In genomic region chr7:27166475-27167169, GRCh38 we compare ENCODE assay signal across 10 cellular contexts. TPM values are rescaled to one million over a fixed set of nuclear protein-coding genes. Genes with fewer than 3 reads are reported as not detected.
A peak's percentile ranks its signal among the peaks of the same experiment; 100 is the strongest.
DNase-seq lines count a peak whose midpoint lies in the region; ATAC-seq and TF ChIP-seq lines count a peak whose summit lies in the region.
"Had no signal": no experiment of that assay in that cellular context is flagged by ENCODE, and none has a peak within 500 bp of the region (broad histone marks: within the 10 kb centered on the region; RNA-seq: fewer than 3 reads in every experiment).

No MANE protein-coding gene starts in this region.

- peaks cover 19% of the 10 kb centered on the region for H3F3A ChIP-seq in GM23248 (ENCODE audit: insufficient read depth)

- peak overlapping the region; percentile 88 for H3K27ac Mint-ChIP-seq in central memory CD8-positive, alpha-beta T cell (ENCODE audit: low read depth)
- peak overlapping the region in 4 of 6 donors; percentile 64 to 98 (median 93) for H3K27ac Mint-ChIP-seq in naive B cell

- peak overlapping the region; percentile 98 for H3K9ac ChIP-seq in GM23248

- peak overlapping the region; percentile 44 for H2AFZ ChIP-seq in GM23248

- H3K4me3 ChIP-seq in AG04449 (ENCODE audit: low read depth, low read length) = peak overlapping the region; percentile 75
- H3K4me3 ChIP-seq in GM23248 = peak overlapping the region; percentile 83

- ATAC-seq in central memory CD8-positive, alpha-beta T cell (replicated peaks; ENCODE audit: extremely low read depth, poor library complexity, severe bottlenecking) = no peak
- no peak for ATAC-seq in naive B cell (ENCODE audit: low read depth in 2 of 2)

- POLR2A ChIA-PET in AG04449 (lab: Yijun Ruan, JAX) = interaction anchor here (0.6 to 2.4 kb wide), 4 partner anchors 9 to 574 kb away, joined by 3 to 13 read pairs (median 8); no protein-coding TSS in a partner anchor

- no peak for DNase-seq in AG04449 (ENCODE audit: low read depth, low spot score)
- DNase-seq in GM23248 = peak; percentile 66
- DNase-seq in central memory CD8-positive, alpha-beta T cell (ENCODE audit: low spot score in 2 of 2) = no peak
- no peak for DNase-seq in naive B cell
- no peak for DNase-seq in T1000 (lab: John Stamatoyannopoulos, UW)
- no peak for DNase-seq in superior temporal gyrus (ENCODE audit: extremely low spot score)
- DNase-seq in mucosa of gallbladder (ENCODE audit: low spot score) = no peak
- no peak for DNase-seq in NCI-H128 (lab: John Stamatoyannopoulos, UW; ENCODE audit: unreplicated experiment)
- DNase-seq: activated CD4-positive, alpha-beta T cell treated with anti-CD3 and anti-CD28 coated beads, Interleukin-2, amount 50 U/mL, for 4 hours had no signal

- H3K9me2 ChIP-seq in GM23248 (ENCODE audit: insufficient read depth) = no peaks in the 10 kb centered on the region

- no peak for TF ChIP-seq CTCF in AG04449 (IDR thresholded peaks at IDR 0.05; ENCODE audit: insufficient read depth, low read length, missing control alignments)

- CTCF ChIA-PET in AG04449 (lab: Yijun Ruan, JAX) = interaction anchor here (0.6 to 6.8 kb wide), 8 partner anchors 9 to 1311 kb away, joined by 3 to 117 read pairs (median 3); partner anchors contain the start of genes HOXA10 and HOXA7

- H3K27me3 Mint-ChIP-seq in central memory CD8-positive, alpha-beta T cell = peaks cover 93% of the 10 kb centered on the region
- H3K27me3 Mint-ChIP-seq in naive B cell = peaks cover 31 to 76% (median 55%) of the 10 kb centered on the region in 3 donors

- no peaks in the 10 kb centered on the region for H3K27me3 ChIP-seq in GM23248 (replicated peaks; ENCODE audit: insufficient read depth)

- peaks cover 7% of the 10 kb centered on the region for H3K4me1 ChIP-seq in GM23248 (ENCODE audit: insufficient read depth)

- H3K36me3 ChIP-seq in GM23248 (ENCODE audit: low read depth) = peaks cover 14% of the 10 kb centered on the region; the same call in 1 of the 2 replicates

- H4K20me1 ChIP-seq in GM23248 (ENCODE audit: insufficient read depth) = no peaks in the 10 kb centered on the region

- peaks cover 38% of the 10 kb centered on the region for H3K36me3 Mint-ChIP-seq in central memory CD8-positive, alpha-beta T cell (ENCODE audit: insufficient read depth)
- H3K36me3 Mint-ChIP-seq in naive B cell = peaks cover 4 to 15% of the 10 kb centered on the region in 2 donors

- H3K27ac ChIP-seq in GM23248 = peak overlapping the region; percentile 99

- WGBS in GM23248 (ENCODE audit: low coverage in 1 of 2, low lambda C conversion rate in 2 of 2, missing lambda C conversion rate in 2 of 2), 2 experiments = 1% methylated on average over 38 to 41 of the region's 41 CpGs

- peaks cover 100% of the 10 kb centered on the region for H3K79me2 ChIP-seq in GM23248 (ENCODE audit: insufficient read depth)

- in situ Hi-C loops in GM23248 (cut with MboI) = loop anchor here (10.0 kb wide), 1 partner anchor 972 kb away; no protein-coding TSS in a partner anchor

- H3K4me1 Mint-ChIP-seq in central memory CD8-positive, alpha-beta T cell = peaks cover 26% of the 10 kb centered on the region
- H3K4me1 Mint-ChIP-seq in naive B cell = peaks cover 20 to 22% (median 21%) of the 10 kb centered on the region in 3 donors

- H3K9me3 Mint-ChIP-seq in central memory CD8-positive, alpha-beta T cell = no peaks in the 10 kb centered on the region
- peaks cover 0 to 28% (median 5%) of the 10 kb centered on the region in 7 donors for H3K9me3 Mint-ChIP-seq in naive B cell

- H3K9me3 ChIP-seq in GM23248 (ENCODE audit: low read depth) = no peaks in the 10 kb centered on the region

- H3K4me3 Mint-ChIP-seq in central memory CD8-positive, alpha-beta T cell = peak overlapping the region; percentile 67
- peak overlapping the region in 6 of 8 donors; percentile 16 to 87 (median 60) for H3K4me3 Mint-ChIP-seq in naive B cell

- peak overlapping the region; percentile 100 for H3K4me2 ChIP-seq in GM23248 (ENCODE audit: unreplicated experiment)

RNA-seq across cellular contexts. Expression of gene HOXA9, which starts 1.3 kb away (rescaled TPM):
- total RNA-seq in GM23248 (2014; rRNA removed; shearing (Covaris generic)) = 32.1 and 43.7 TPM in 2 replicates
- 26.9 and 28.3 TPM in 2 replicates for polyA plus RNA-seq in GM23248 (2016; fragmentation: Nextera tagmentation; extraction: Ambion mirVana)
- polyA plus RNA-seq in naive B cell (ENCODE audit: low read depth in 6 of 6) = not detected
- total RNA-seq in mucosa of gallbladder = 0.17 TPM
- total RNA-seq: osteocyte had no signal

RNA-seq across cellular contexts. Expression of gene HOXA10, which starts 7.5 kb away (rescaled TPM):
- 27.4 and 29.3 TPM in 2 replicates for total RNA-seq in GM23248 (2014; rRNA removed; shearing (Covaris generic))
- polyA plus RNA-seq in GM23248 (2016; fragmentation: Nextera tagmentation; extraction: Ambion mirVana) (27.1 and 28.0 TPM in 2 replicates), naive B cell (ENCODE audit: low read depth in 6 of 6) (not detected)
- 0.12 TPM for total RNA-seq in mucosa of gallbladder
- total RNA-seq: osteocyte had no signal

RNA-seq across cellular contexts. Expression of gene HOXA7, which starts 10.1 kb away (rescaled TPM):
- 3.4 and 6.6 TPM in 2 replicates for total RNA-seq in GM23248 (2014; rRNA removed; shearing (Covaris generic))
- polyA plus RNA-seq in GM23248 (2016; fragmentation: Nextera tagmentation; extraction: Ambion mirVana) (14.3 and 15.8 TPM in 2 replicates), naive B cell (ENCODE audit: low read depth in 6 of 6) (not detected)
- not detected for total RNA-seq in mucosa of gallbladder
- total RNA-seq: osteocyte had no signal

RNA-seq across cellular contexts. Expression of gene HOXA3, which starts 14.2 kb away (rescaled TPM):
- total RNA-seq in GM23248 (2014; rRNA removed; shearing (Covaris generic)) = 0.63 and 2.1 TPM in 2 replicates
- polyA plus RNA-seq in GM23248 (2016; fragmentation: Nextera tagmentation; extraction: Ambion mirVana) = 1.2 and 1.9 TPM in 2 replicates
- not detected for polyA plus RNA-seq in naive B cell (ENCODE audit: low read depth in 6 of 6)
- 1.8 TPM for total RNA-seq in mucosa of gallbladder
- total RNA-seq: osteocyte had no signal

RNA-seq across cellular contexts. Expression of gene HOXA11, which starts 18.4 kb away (rescaled TPM):
- total RNA-seq in GM23248 (2014; rRNA removed; shearing (Covaris generic)) = 8.3 and 10.5 TPM in 2 replicates
- polyA plus RNA-seq in GM23248 (2016; fragmentation: Nextera tagmentation; extraction: Ambion mirVana) = 8.0 and 8.4 TPM in 2 replicates
- polyA plus RNA-seq in naive B cell (ENCODE audit: low read depth in 6 of 6) = not detected
- not detected for total RNA-seq in mucosa of gallbladder
- total RNA-seq: osteocyte had no signal

Comparison
In these comparisons a context has a peak if more than half of its experiments do, and no peak if none do; other contexts are left out.
1. RNA of gene HOXA9, which starts 1.3 kb away (total RNA-seq): 32.1 to 43.7 TPM in GM23248; 0.17 TPM in mucosa of gallbladder (single experiment); every median in the first group is over 10 times any median in the second.
2. RNA of gene HOXA10, which starts 7.5 kb away (total RNA-seq): 27.4 to 29.3 TPM in GM23248; 0.12 TPM in mucosa of gallbladder (single experiment); every median in the first group is over 10 times any median in the second.